Comparison of ENCODE assay signal across 24 cellular contexts in the genomic region with DNA sequence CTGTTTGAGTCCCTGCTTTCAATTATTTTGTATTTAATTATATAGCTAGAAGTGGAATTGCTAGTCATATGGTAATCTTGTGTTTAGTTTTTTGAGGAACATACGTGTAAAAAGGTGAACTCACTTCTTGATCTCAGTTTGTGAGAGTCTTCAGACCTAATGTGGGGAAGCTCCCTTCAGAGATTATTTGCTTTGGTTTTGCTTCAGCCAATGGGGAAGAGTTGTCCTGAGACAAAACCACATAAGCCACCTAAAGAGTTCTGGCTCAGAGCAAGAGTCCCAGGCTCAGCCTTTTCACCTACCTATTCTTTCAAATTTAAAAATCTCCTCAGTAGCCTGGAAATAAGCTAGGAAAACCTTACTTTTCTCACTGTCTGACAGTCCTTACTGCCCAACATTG.
A peak's percentile ranks its signal among the peaks of the same experiment; 100 is the strongest.
DNase-seq lines count a peak whose midpoint lies in the region; ATAC-seq, FAIRE-seq and TF ChIP-seq lines count a peak whose summit lies in the region.
"Had no signal": no experiment of that assay in that cellular context is flagged by ENCODE, and none has a peak within 500 bp of the region (broad histone marks: within the 10 kb centered on the region; RNA-seq: fewer than 3 reads in every experiment).

No MANE protein-coding gene starts in this region.

- CTCF ChIA-PET in GM12878 (lab: Yijun Ruan, JAX): interaction anchor here (1.1 to 1.3 kb wide), 2 partner anchors 9 to 38 kb away, joined by 4 read pairs; no protein-coding TSS in a partner anchor

- no peaks in the 10 kb centered on the region for H3K9me3 ChIP-seq in GM12878 (replicated peaks; ENCODE audit: control insufficient read depth, insufficient read depth, low read length)
- H3K9me3 ChIP-seq: BE2C, BLaER1, Caco-2 had no signal

- no peaks in the 10 kb centered on the region for H3K4me1 ChIP-seq in GM12878 (ENCODE audit: control insufficient read depth, insufficient read depth, low read length)
- H3K4me1 ChIP-seq: BE2C, BLaER1, Caco-2 had no signal

- in situ Hi-C loops in GM12878 (cut with MboI): no loop called here

- no peak for TF ChIP-seq POLR2A in GM12878 (IDR thresholded peaks at IDR 0.05; ENCODE audit: low read depth, low read length)

- TF ChIP-seq RAD21 in GM12878 (IDR thresholded peaks at IDR 0.05; ENCODE audit: insufficient read depth, low read depth, low read length): no peak

- no peak overlapping the region for H3K4me2 ChIP-seq in GM12878 (ENCODE audit: control insufficient read depth, insufficient read depth)
- H3K4me2 ChIP-seq: BLaER1 had no signal

- TF ChIP-seq CTCF in GM12878 (IDR thresholded peaks at IDR 0.05 in 2 of 3, conservative IDR thresholded peaks at IDR 0.05 in 1 of 3; ENCODE audit: control insufficient read depth in 2 of 3, extremely low read depth in 1 of 3, insufficient read depth in 1 of 3, low read depth in 3 of 3, low read length in 3 of 3) (no peak), D721Med (IDR thresholded peaks at IDR 0.05; ENCODE audit: insufficient read depth, missing control alignments) (no peak)

- RAD21 ChIA-PET in GM12878 (lab: Charles Lee; ENCODE audit: unreplicated experiment): no interaction called here

- no peak overlapping the region for H3K9ac ChIP-seq in GM12878 (ENCODE audit: control insufficient read depth, insufficient read depth, low read length)
- H3K9ac ChIP-seq: BLaER1 had no signal

- WGBS in GM12878 (ENCODE audit: insufficient coverage, insufficient replicate concordance, low lambda C conversion rate, missing lambda C conversion rate): 0% methylated on average over 1 of the region's 1 CpG

- no peak overlapping the region for H3K27ac ChIP-seq in GM12878 (ENCODE audit: control insufficient read depth, insufficient read depth)
- H3K27ac ChIP-seq: BLaER1 had no signal

- no peaks in the 10 kb centered on the region for H3K79me2 ChIP-seq in GM12878 (ENCODE audit: control insufficient read depth, insufficient read depth, low read length)

- H4K20me1 ChIP-seq in GM12878 (ENCODE audit: control insufficient read depth, insufficient read depth): no peaks in the 10 kb centered on the region
- H4K20me1 ChIP-seq: BLaER1 had no signal

- POLR2A ChIA-PET in GM12878 (lab: Charles Lee): no interaction called here

- TF ChIP-seq EP300 in GM12878 (IDR thresholded peaks at IDR 0.05; ENCODE audit: borderline replicate concordance in 1 of 2, control insufficient read depth in 1 of 2, low read depth in 2 of 2, low read length in 2 of 2): no peak

- no peak overlapping the region for H2AFZ ChIP-seq in GM12878 (ENCODE audit: control insufficient read depth, low read depth, low read length)

- SMC1A ChIA-PET in GM12878 (lab: Charles Lee; ENCODE audit: uncharacterized antibody, unreplicated experiment): interaction anchor here (0.6 to 1.3 kb wide), 3 partner anchors 88 to 632 kb away, joined by 3 to 4 read pairs (median 3); no protein-coding TSS in a partner anchor

- no peak for DNase-seq in GM12878 (ENCODE audit: low read depth, low spot score)
- DNase-seq in HuH-7.5 (ENCODE audit: low spot score): no peak
- DNase-seq in left cardiac atrium: no peak
- DNase-seq in D721Med (ENCODE audit: insufficient read length, low spot score): no peak
- DNase-seq: 8988T; ACHN; BE2C; C1 segment of cervical spinal cord; Caco-2; Calu3; CD4-positive, alpha-beta memory T cell; CD4-positive, CD25-positive, alpha-beta regulatory T cell; DMS 273 treated with DMSO at 0.1 percent for 48 hours; DMS153; DMS53; DMS79; DND-41; EL; GDM1 had no signal

- no peak for FAIRE-seq in GM12878 (lab: Jason Lieb, UNC)
- FAIRE-seq in D721Med (lab: Jason Lieb, UNC): no peak
- FAIRE-seq: A204.1, GM12891 had no signal

- no peaks in the 10 kb centered on the region for H3K27me3 ChIP-seq in GM12878 (replicated peaks in 1 of 2; ENCODE audit: control insufficient read depth in 2 of 2, insufficient read depth in 2 of 2, low read length in 1 of 2)
- H3K27me3 ChIP-seq: BE2C, BLaER1 had no signal

- BruUV-seq in GM12878 (replicated peaks; lab: Mats Ljungman, UMichigan): no TSS peak

- peak; percentile 94 for ATAC-seq in HG02610 (IDR thresholded peaks at IDR 0.05; ENCODE audit: unreplicated experiment)
- peak; percentile 83 for ATAC-seq in HG02870 (IDR thresholded peaks at IDR 0.05; ENCODE audit: unreplicated experiment)
- peak; percentile 27; the same call in 1 of the 3 replicates for ATAC-seq in GM12878
- no peak for ATAC-seq in left cardiac atrium

- H3K36me3 ChIP-seq in GM12878 (ENCODE audit: control insufficient read depth in 2 of 2, insufficient read depth in 2 of 2, low read length in 1 of 2): no peaks in the 10 kb centered on the region
- H3K36me3 ChIP-seq: BE2C, BLaER1 had no signal

- H3K4me3 ChIP-seq in GM12878: no peak overlapping the region
- H3K4me3 ChIP-seq: BLaER1 had no signal

- intact Hi-C loops in GM12878 (cut with micrococcal nuclease; ENCODE audit: unreplicated experiment): no loop called here
- intact Hi-C loops in left cardiac atrium (cut with DNase I): no loop called here

TF ChIP-seq in GM12878, 131 proteins besides CTCF, POLR2A, EP300 and RAD21:
- TF ChIP-seq CHD1 (IDR thresholded peaks at IDR 0.05; ENCODE audit: low read depth, low read length) (no peak), RCOR1 (conservative IDR thresholded peaks at IDR 0.05; ENCODE audit: low read depth, low read length) (no peak), TAF1 (IDR thresholded peaks at IDR 0.05; ENCODE audit: borderline replicate concordance, low read depth, low read length) (no peak), HCFC1 (IDR thresholded peaks at IDR 0.05; ENCODE audit: low read length) (no peak), SMARCA5 (IDR thresholded peaks at IDR 0.05) (no peak), FOXK2 (IDR thresholded peaks at IDR 0.05) (no peak), TBL1XR1 (IDR thresholded peaks at IDR 0.05; ENCODE audit: low read depth, low read length) (no peak), PAX8 (IDR thresholded peaks at IDR 0.05) (no peak)
- TF ChIP-seq, protein P1, sequence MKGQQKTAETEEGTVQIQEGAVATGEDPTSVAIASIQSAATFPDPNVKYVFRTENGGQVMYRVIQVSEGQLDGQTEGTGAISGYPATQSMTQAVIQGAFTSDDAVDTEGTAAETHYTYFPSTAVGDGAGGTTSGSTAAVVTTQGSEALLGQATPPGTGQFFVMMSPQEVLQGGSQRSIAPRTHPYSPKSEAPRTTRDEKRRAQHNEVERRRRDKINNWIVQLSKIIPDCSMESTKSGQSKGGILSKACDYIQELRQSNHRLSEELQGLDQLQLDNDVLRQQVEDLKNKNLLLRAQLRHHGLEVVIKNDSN (IDR thresholded peaks at IDR 0.05; ENCODE audit: borderline replicate concordance, extremely low read length, insufficient read depth, low read depth, low read length): no peak
TF ChIP-seq in GM12878: peak in this region for 0.

Comparison
In these comparisons a context has a peak if more than half of its experiments do, and no peak if none do; other contexts are left out.
1. ATAC-seq: peak in HG02610 (single experiment), HG02870 (single experiment) and GM12878 (single experiment); none in left cardiac atrium (0 of 2).